24 cellular contexts compared by ENCODE assay signal in the genomic region with DNA sequence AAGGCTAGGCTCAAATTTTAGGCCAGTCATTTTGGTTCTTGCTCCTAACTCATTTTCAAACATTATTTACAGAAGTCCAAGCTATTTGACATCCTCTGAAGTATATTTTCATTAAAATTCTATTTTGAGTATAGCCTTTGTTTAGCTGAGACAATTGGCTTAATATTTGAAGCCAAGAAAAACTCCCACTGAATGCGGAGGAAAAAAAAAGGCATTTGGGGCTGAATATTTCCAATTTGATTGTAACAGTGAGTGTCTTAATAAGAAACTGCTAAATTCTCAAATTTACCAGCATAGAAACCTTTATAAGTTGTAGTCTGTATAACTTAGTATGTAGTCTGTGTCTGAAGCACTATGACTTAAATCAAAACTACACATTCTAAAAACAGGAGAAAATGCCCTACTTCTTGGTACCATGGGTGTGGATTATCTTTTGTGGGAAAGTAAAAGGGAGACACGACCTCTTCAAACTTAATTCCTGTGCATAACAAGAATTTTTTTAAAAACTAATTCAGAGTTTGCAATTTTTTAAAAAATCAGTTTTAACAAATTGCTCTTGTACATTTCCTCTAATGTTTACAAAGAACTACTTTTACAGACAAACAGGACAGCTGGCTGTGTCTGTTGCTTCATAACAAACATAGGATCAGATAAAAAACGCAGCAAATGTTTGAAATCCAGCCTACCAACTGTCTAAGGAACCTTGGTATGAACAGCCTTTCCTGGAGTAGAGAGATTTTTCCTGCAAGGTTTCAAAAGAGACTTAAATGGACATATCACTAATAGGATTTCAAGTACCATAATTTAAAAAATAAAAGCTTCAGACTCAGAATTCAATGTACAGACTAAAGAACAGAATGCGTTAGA. TPM values are rescaled to one million over a fixed set of nuclear protein-coding genes. Genes with fewer than 3 reads are reported as not detected.
DNase-seq lines count a peak whose midpoint lies in the region; ATAC-seq, FAIRE-seq and TF ChIP-seq lines count a peak whose summit lies in the region.
"Had no signal": no experiment of that assay in that cellular context is flagged by ENCODE, and none has a peak within 500 bp of the region (broad histone marks: within the 10 kb centered on the region; RNA-seq: fewer than 3 reads in every experiment).

No MANE protein-coding gene starts in this region.

- no peaks in the 10 kb centered on the region for H3K27me3 Mint-ChIP-seq in osteocyte (ENCODE audit: unreplicated experiment)
- H3K27me3 Mint-ChIP-seq: T-cell had no signal

- intact Hi-C loops in left ventricle myocardium inferior (cut with micrococcal nuclease) (no loop called here), Right ventricle myocardium inferior (cut with DNase I) (loop anchor here (10.0 kb wide), 1 partner anchor 60 kb away; no protein-coding TSS in a partner anchor), endothelial cell of umbilical vein (cut with micrococcal nuclease) (loop anchor here (1.0 kb wide), 1 partner anchor 7 kb away; no protein-coding TSS in a partner anchor)

- H3K27me3 ChIP-seq in left ventricle myocardium inferior (ENCODE audit: low read depth) (no peaks in the 10 kb centered on the region), endothelial cell of umbilical vein (ENCODE audit: control insufficient read depth in 2 of 2, insufficient read depth in 2 of 2, low read length in 2 of 2) (no peaks in the 10 kb centered on the region)
- H3K27me3 ChIP-seq: spleen, uterus had no signal

- H3K4me1 ChIP-seq in left ventricle myocardium inferior (peaks cover 39% of the 10 kb centered on the region), endothelial cell of umbilical vein (ENCODE audit: control insufficient read depth, extremely low read depth, insufficient read depth, low read length) (peaks cover 39% of the 10 kb centered on the region)
- H3K4me1 ChIP-seq: uterus had no signal

- dilution Hi-C loops in endothelial cell of umbilical vein (cut with MboI; ENCODE audit: extremely low pct_ligation_motif_present, low sequenced_read_pairs) = loop anchor here (25.0 kb wide), 1 partner anchor 237 kb away; no protein-coding TSS in a partner anchor

- H4K20me1 ChIP-seq in endothelial cell of umbilical vein (replicated peaks; ENCODE audit: control insufficient read depth, extremely low read depth, insufficient read depth, low read length) = no peaks in the 10 kb centered on the region

- H3K79me2 ChIP-seq in endothelial cell of umbilical vein (ENCODE audit: control insufficient read depth, insufficient read depth, low read length) = peaks cover 14% of the 10 kb centered on the region

- peak; percentile 48 for FAIRE-seq in endothelial cell of umbilical vein (lab: Jason Lieb, UNC)

- H3K36me3 ChIP-seq in left ventricle myocardium inferior (peaks cover 28% of the 10 kb centered on the region), endothelial cell of umbilical vein (ENCODE audit: control insufficient read depth in 2 of 2, extremely low read depth in 1 of 2, insufficient read depth in 2 of 2, low read length in 2 of 2) (peaks cover 14 to 18% of the 10 kb centered on the region in 2 experiments)
- H3K36me3 ChIP-seq: HAP-1, uterus had no signal

- H3K4me3 ChIP-seq in left ventricle myocardium inferior (no peak overlapping the region), endothelial cell of umbilical vein (replicated peaks in 1 of 3; ENCODE audit: insufficient read depth in 1 of 3, low read depth in 1 of 3, low read length in 3 of 3) (no peak overlapping the region)
- H3K4me3 ChIP-seq: HAP-1, spleen, uterus had no signal

- H3K9ac ChIP-seq in endothelial cell of umbilical vein (replicated peaks; ENCODE audit: extremely low read depth, insufficient read depth, low read length) = peak overlapping the region; percentile 63
- H3K9ac ChIP-seq: KMS-11 had no signal

- H3K36me3 Mint-ChIP-seq in osteocyte (ENCODE audit: unreplicated experiment) = no peaks in the 10 kb centered on the region

- H3K4me3 Mint-ChIP-seq in osteocyte (ENCODE audit: unreplicated experiment) = no peak overlapping the region
- H3K4me3 Mint-ChIP-seq: neural crest cell, T-cell had no signal

- TF ChIP-seq CTCF in left ventricle myocardium inferior (IDR thresholded peaks at IDR 0.05; ENCODE audit: borderline replicate concordance) (no peak), endothelial cell of umbilical vein (IDR thresholded peaks at IDR 0.05; ENCODE audit: extremely low read depth in 1 of 2, insufficient read depth in 1 of 2, low read depth in 1 of 2, low read length in 2 of 2) (no peak), osteocyte (IDR thresholded peaks at IDR 0.05) (no peak)

- no peaks in the 10 kb centered on the region for H3K9me1 ChIP-seq in endothelial cell of umbilical vein (replicated peaks; ENCODE audit: control insufficient read depth, extremely low read depth, insufficient read depth, low read length)

- no peak for DNase-seq in left ventricle myocardium inferior
- no peak for DNase-seq in Right ventricle myocardium inferior (ENCODE audit: missing footprints)
- no peak for DNase-seq in endothelial cell of umbilical vein (ENCODE audit: low read depth, low spot score)
- peak; percentile 26 for DNase-seq in myocyte (ENCODE audit: low read depth)
- no peak for DNase-seq in osteocyte (ENCODE audit: extremely low spot score, unreplicated experiment)
- no peak for DNase-seq in activated effector memory CD4-positive, alpha-beta T cell treated with Interleukin-2 at 50 U/mL for 16 hours
- DNase-seq: activated CD4-positive, alpha-beta T cell treated with anti-CD3 and anti-CD28 coated beads for 4 hours; activated gamma-delta T cell; C1 segment of cervical spinal cord; cerebellar nuclear complex; head of caudate nucleus; NCI-H187 treated with DMSO at 0.1 percent for 48 hours; NCI-H345; PC-3; spleen; stimulated activated CD4-positive, alpha-beta T cell treated with anti-CD3 and anti-CD28 coated beads, Interleukin-4, amount 100 ng/mL, for 4 hours; T-cell; uterus had no signal

- H3K9me3 ChIP-seq in left ventricle myocardium inferior (replicated peaks) (no peaks in the 10 kb centered on the region), endothelial cell of umbilical vein (replicated peaks; ENCODE audit: control insufficient read depth, insufficient read depth, low read length) (no peaks in the 10 kb centered on the region)
- H3K9me3 ChIP-seq: HAP-1, spleen, uterus had no signal

- CTCF ChIA-PET in endothelial cell of umbilical vein (lab: Charles Lee) = interaction anchor here (0.6 to 2.4 kb wide), 15 partner anchors 8 to 265 kb away, joined by 3 to 20 read pairs (median 4); no protein-coding TSS in a partner anchor

- peaks cover 6% of the 10 kb centered on the region for H3K4me1 Mint-ChIP-seq in osteocyte (ENCODE audit: unreplicated experiment)

- no TSS peak for BruUV-seq in endothelial cell of umbilical vein (replicated peaks; lab: Mats Ljungman, UMichigan)

- H3K4me2 ChIP-seq in endothelial cell of umbilical vein (ENCODE audit: insufficient read depth, low read length) = peak overlapping the region; percentile 52
- H3K4me2 ChIP-seq: KMS-11 had no signal

- H3K27ac Mint-ChIP-seq in osteocyte (ENCODE audit: unreplicated experiment) = no peak overlapping the region
- H3K27ac Mint-ChIP-seq: T-cell had no signal

- POLR2A ChIA-PET in endothelial cell of umbilical vein (lab: Charles Lee) = no interaction called here

- TF ChIP-seq POLR2A in endothelial cell of umbilical vein (IDR thresholded peaks at IDR 0.05; ENCODE audit: low read depth, low read length) = no peak

- H2AFZ ChIP-seq in endothelial cell of umbilical vein (ENCODE audit: low read depth, low read length) = no peak overlapping the region

- ATAC-seq in Right ventricle myocardium inferior = no peak
- ATAC-seq in HG02870 (IDR thresholded peaks at IDR 0.05; ENCODE audit: unreplicated experiment) = no peak
- ATAC-seq in HG03432 (IDR thresholded peaks at IDR 0.05; ENCODE audit: unreplicated experiment) = no peak
- ATAC-seq: PC-3, T-cell had no signal

- H3K27ac ChIP-seq in left ventricle myocardium inferior (replicated peaks) = peak overlapping the region; percentile 43
- peak overlapping the region; percentile 77 for H3K27ac ChIP-seq in endothelial cell of umbilical vein (ENCODE audit: insufficient read depth, low read depth, low read length)
- H3K27ac ChIP-seq: KMS-11 had no signal

- no peaks in the 10 kb centered on the region for H3K9me3 Mint-ChIP-seq in osteocyte (ENCODE audit: unreplicated experiment)
- H3K9me3 Mint-ChIP-seq: neural crest cell, T-cell had no signal

TF ChIP-seq in endothelial cell of umbilical vein, 7 proteins besides CTCF, POLR2A, EP300 and RAD21:
- TF ChIP-seq, protein P1, sequence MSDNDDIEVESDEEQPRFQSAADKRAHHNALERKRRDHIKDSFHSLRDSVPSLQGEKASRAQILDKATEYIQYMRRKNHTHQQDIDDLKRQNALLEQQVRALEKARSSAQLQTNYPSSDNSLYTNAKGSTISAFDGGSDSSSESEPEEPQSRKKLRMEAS (IDR thresholded peaks at IDR 0.05; ENCODE audit: insufficient read depth, insufficient read length) = no peak
- no peak for TF ChIP-seq JUN (IDR thresholded peaks at IDR 0.05; ENCODE audit: borderline replicate concordance, insufficient read depth, insufficient read length, low read depth)
- TF ChIP-seq MYC (IDR thresholded peaks at IDR 0.05; ENCODE audit: low read depth, low read length) = no peak
- TF ChIP-seq FOS (IDR thresholded peaks at IDR 0.05; ENCODE audit: borderline replicate concordance, insufficient read depth, low read length) = no peak
- no peak for TF ChIP-seq GATA2 (IDR thresholded peaks at IDR 0.05; ENCODE audit: insufficient read depth, insufficient read length, low read depth, low read length)
- TF ChIP-seq EZH2 (IDR thresholded peaks at IDR 0.05; ENCODE audit: borderline replicate concordance, low read depth, low read length, severe bottlenecking) = no peak
- no peak for TF ChIP-seq POLR2AphosphoS5 (IDR thresholded peaks at IDR 0.05; ENCODE audit: insufficient read depth, low read depth, low read length)

RNA-seq across cellular contexts. Expression of a gene that starts 52.7 kb away (rescaled TPM):
- 154 TPM for total RNA-seq in left ventricle myocardium inferior
- 149 TPM for total RNA-seq in Right ventricle myocardium inferior
- not detected in 2 replicates for total RNA-seq in endothelial cell of umbilical vein
- polyA plus RNA-seq in endothelial cell of umbilical vein = not detected in 2 replicates
- polyA plus RNA-seq in endothelial cell of umbilical vein (2011; cell fraction: cytosol; rRNA removed) = not detected in 2 replicates
- not detected in 2 replicates for polyA plus RNA-seq in endothelial cell of umbilical vein (2011; cell fraction: nucleus; rRNA removed)
- 0.04 and 0.05 TPM in 2 replicates for polyA plus RNA-seq in endothelial cell of umbilical vein (2012)
- polyA minus RNA-seq in endothelial cell of umbilical vein = not detected in 2 replicates
- not detected for polyA minus RNA-seq in endothelial cell of umbilical vein (2011; cell fraction: cytosol; rRNA and poly(A)+ RNA removed)
- polyA minus RNA-seq in endothelial cell of umbilical vein (2011; cell fraction: nucleus; rRNA and poly(A)+ RNA removed) = not detected in 2 replicates
- total RNA-seq in myocyte = 71.3 and 168 TPM in 2 replicates
- 12.5 TPM for polyA plus RNA-seq in myocyte (2012)
- not detected in 2 replicates for total RNA-seq in osteocyte
- total RNA-seq: lung microvascular endothelial cell, PC-3, T-cell had no signal

Comparison
In these comparisons a context has a peak if more than half of its experiments do, and no peak if none do; other contexts are left out.
1. RNA of a gene that starts 52.7 kb away (total RNA-seq): 71.3 to 168 TPM in myocyte, 154 TPM in left ventricle myocardium inferior (single experiment) and 149 TPM in Right ventricle myocardium inferior (single experiment); not detected in endothelial cell of umbilical vein and not detected in osteocyte; every median in the first group is over 10 times any median in the second.